26 cellular contexts compared by ENCODE assay signal in genomic region chr10:89815049-89815853, GRCh38.
A peak's percentile ranks its signal among the peaks of the same experiment; 100 is the strongest.
DNase-seq lines count a peak whose midpoint lies in the region; ATAC-seq, FAIRE-seq and TF ChIP-seq lines count a peak whose summit lies in the region.
"Had no signal": no experiment of that assay in that cellular context is flagged by ENCODE, and none has a peak within 500 bp of the region (broad histone marks: within the 10 kb centered on the region; RNA-seq: fewer than 3 reads in every experiment).

No MANE protein-coding gene starts in this region.

- H3K23ac ChIP-seq in trophoblast cell (ENCODE audit: low read length) = no peak overlapping the region

- TF ChIP-seq POLR2A in HepG2 (IDR thresholded peaks at IDR 0.05; ENCODE audit: insufficient read depth in 1 of 2, low read depth in 2 of 2, low read length in 2 of 2) (no peak), right lobe of liver (IDR thresholded peaks at IDR 0.05) (no peak), heart left ventricle (IDR thresholded peaks at IDR 0.05) (no peak), gastroesophageal sphincter (IDR thresholded peaks at IDR 0.05) (no peak)

- in situ Hi-C loops in HepG2 (cut with HindIII; ENCODE audit: extremely low pct_ligation_motif_present, low pct_unique_long_range_greater_than_20kb) = no loop called here

- peak overlapping the region; percentile 13 for H4K91ac ChIP-seq in trophoblast cell (ENCODE audit: low read depth, low read length)

- FAIRE-seq in HepG2 (lab: Jason Lieb, UNC) = peak; percentile 84
- FAIRE-seq: A549, GM12891, GM18507 had no signal

- H3K4me3 Mint-ChIP-seq in type B pancreatic cell = no peak overlapping the region
- H3K4me3 Mint-ChIP-seq: CD14-positive monocyte; CD4-positive, alpha-beta T cell; GM23338; H9 had no signal

- peaks cover 48% of the 10 kb centered on the region for H3K4me1 ChIP-seq in HepG2 (ENCODE audit: insufficient read depth, low read length)
- no peaks in the 10 kb centered on the region for H3K4me1 ChIP-seq in right lobe of liver
- H3K4me1 ChIP-seq in hepatocyte (ENCODE audit: insufficient read depth) = peaks cover 11% of the 10 kb centered on the region
- H3K4me1 ChIP-seq in trophoblast cell (ENCODE audit: control insufficient read depth in 1 of 2, insufficient read depth in 2 of 2, low read length in 2 of 2) = peaks cover 2 to 7% of the 10 kb centered on the region in 2 experiments
- H3K4me1 ChIP-seq in heart left ventricle = no peaks in the 10 kb centered on the region
- H3K4me1 ChIP-seq in gastroesophageal sphincter = no peaks in the 10 kb centered on the region
- H3K4me1 ChIP-seq: A549, BE2C had no signal

- no peak overlapping the region for H2BK5ac ChIP-seq in trophoblast cell (ENCODE audit: low read depth, low read length, poor library complexity)

- TF ChIP-seq EP300 in HepG2 (IDR thresholded peaks at IDR 0.05; ENCODE audit: low read depth in 2 of 2, low read length in 2 of 2) (no peak), HepG2 (CRISPR knock-in tag; IDR thresholded peaks at IDR 0.05; ENCODE audit: borderline replicate concordance) (no peak), gastroesophageal sphincter (IDR thresholded peaks at IDR 0.05) (no peak)

- H3K9me3 ChIP-seq in HepG2 (ENCODE audit: low read length) = peaks cover 19% of the 10 kb centered on the region
- no peaks in the 10 kb centered on the region for H3K9me3 ChIP-seq in right lobe of liver
- H3K9me3 ChIP-seq in hepatocyte (ENCODE audit: low read depth) = no peaks in the 10 kb centered on the region
- H3K9me3 ChIP-seq in trophoblast cell (ENCODE audit: insufficient read depth, low read depth, low read length) = peaks cover 7% of the 10 kb centered on the region
- no peaks in the 10 kb centered on the region for H3K9me3 ChIP-seq in heart left ventricle
- H3K9me3 ChIP-seq in gastroesophageal sphincter = no peaks in the 10 kb centered on the region
- H3K9me3 ChIP-seq: BE2C had no signal

- BruUV-seq in HepG2 (replicated peaks; lab: Mats Ljungman, UMichigan) = no TSS peak

- H3K79me2 ChIP-seq in HepG2 (ENCODE audit: insufficient read depth, low read length) = no peaks in the 10 kb centered on the region
- H3K79me2 ChIP-seq in hepatocyte = no peaks in the 10 kb centered on the region
- H3K79me2 ChIP-seq in trophoblast cell (ENCODE audit: control insufficient read depth, insufficient read depth, low read length, poor library complexity) = no peaks in the 10 kb centered on the region

- H4K20me1 ChIP-seq in HepG2 (ENCODE audit: insufficient read depth, low read length) = no peaks in the 10 kb centered on the region
- H4K20me1 ChIP-seq in hepatocyte (ENCODE audit: insufficient read depth, poor library complexity, severe bottlenecking) = no peaks in the 10 kb centered on the region
- H4K20me1 ChIP-seq: BLaER1 treated with 17β-estradiol and CSF1 and Interleukin-3, amounts not matched to agents 10 nM and 100 nM had no signal

- H3K9ac ChIP-seq in HepG2 (ENCODE audit: insufficient read depth, low read depth, low read length) (peak overlapping the region; percentile 35; the same call in 1 of the 2 replicates), trophoblast cell (ENCODE audit: low read length) (no peak overlapping the region)
- H3K9ac ChIP-seq: BLaER1 treated with 17β-estradiol and CSF1 and Interleukin-3, amounts not matched to agents 10 nM and 100 nM had no signal

- H3K79me1 ChIP-seq in trophoblast cell (ENCODE audit: low read length) = no peaks in the 10 kb centered on the region

- no peak overlapping the region for H2AFZ ChIP-seq in HepG2 (ENCODE audit: low read length)
- H2AFZ ChIP-seq in hepatocyte = no peak overlapping the region
- H2AFZ ChIP-seq in trophoblast cell (ENCODE audit: insufficient read depth, low read length, poor library complexity) = no peak overlapping the region
- H2AFZ ChIP-seq: GM23338 had no signal

- POLR2A ChIA-PET in HepG2 (lab: Yijun Ruan, JAX) = no interaction called here

- peak; percentile 39 for DNase-seq in HepG2 (ENCODE audit: low spot score)
- no peak for DNase-seq in right lobe of liver
- no peak for DNase-seq in hepatocyte (ENCODE audit: low spot score)
- no peak for DNase-seq in trophoblast cell
- no peak for DNase-seq in type B pancreatic cell (ENCODE audit: extremely low spot score, unreplicated experiment)
- no peak for DNase-seq in heart left ventricle
- DNase-seq in pons (ENCODE audit: low spot score) = no peak
- DNase-seq: 8988T; ACHN; AML-193; BE2C; Calu3; CD4-positive, alpha-beta T cell; CD8-positive, alpha-beta memory T cell; DMS53; DMS79 treated with DMSO at 0.1 percent for 48 hours; GF-D8; H9 had no signal

- no peak overlapping the region for H3K4ac ChIP-seq in trophoblast cell (ENCODE audit: low read depth, low read length)

- H3K27me3 Mint-ChIP-seq in type B pancreatic cell = no peaks in the 10 kb centered on the region

- TF ChIP-seq RAD21 in HepG2 (CRISPR knock-in tag; IDR thresholded peaks at IDR 0.05) = no peak

- H3K36me3 Mint-ChIP-seq in type B pancreatic cell = no peaks in the 10 kb centered on the region
- H3K36me3 Mint-ChIP-seq: CD14-positive monocyte had no signal

- H3K9me3 Mint-ChIP-seq in type B pancreatic cell = peaks cover 13% of the 10 kb centered on the region
- H3K9me3 Mint-ChIP-seq: CD4-positive, alpha-beta T cell had no signal

- H3K4me3 ChIP-seq in HepG2 (replicated peaks in 1 of 3; ENCODE audit: insufficient read depth in 1 of 3, low read depth in 2 of 3, low read length in 3 of 3) = peak overlapping the region in 2 of 3 experiments; percentile 25 to 49; a peak in 2 of 6 replicates
- H3K4me3 ChIP-seq in right lobe of liver = no peak overlapping the region
- no peak overlapping the region for H3K4me3 ChIP-seq in hepatocyte
- no peak overlapping the region for H3K4me3 ChIP-seq in trophoblast cell (ENCODE audit: low read depth, low read length)
- H3K4me3 ChIP-seq in heart left ventricle = no peak overlapping the region
- no peak overlapping the region for H3K4me3 ChIP-seq in gastroesophageal sphincter
- H3K4me3 ChIP-seq: A549; BLaER1 treated with 17β-estradiol and CSF1 and Interleukin-3, amounts not matched to agents 10 nM and 100 nM; GM23338 had no signal

- WGBS in HepG2 (ENCODE audit: low lambda C conversion rate) = 50% methylated on average over 5 of the region's 5 CpGs
- WGBS in right lobe of liver (ENCODE audit: insufficient coverage, low coverage, low lambda C conversion rate, missing lambda C conversion rate) = 81% methylated on average over 4 of the region's 5 CpGs
- WGBS in hepatocyte (ENCODE audit: low lambda C conversion rate, missing lambda C conversion rate) = 88% methylated on average over 5 of the region's 5 CpGs
- WGBS in trophoblast cell (ENCODE audit: extremely low coverage, insufficient coverage, insufficient read length) = no CpG with 5 or more reads among the region's 5 CpGs
- 76 to 93% (median 87%) methylated on average over 5 of the region's 5 CpGs for WGBS in heart left ventricle, 4 donors
- 100% methylated on average over 2 to 4 of the region's 5 CpGs for WGBS in gastroesophageal sphincter (ENCODE audit: low coverage in 1 of 2), 2 donors

- H4K12ac ChIP-seq in trophoblast cell (ENCODE audit: low read depth, low read length) = no peak overlapping the region

- peak overlapping the region; percentile 82 for H3K27ac ChIP-seq in HepG2 (ENCODE audit: extremely low read length, insufficient read depth, low read length)
- no peak overlapping the region for H3K27ac ChIP-seq in right lobe of liver
- no peak overlapping the region for H3K27ac ChIP-seq in hepatocyte
- peak overlapping the region; percentile 56 for H3K27ac ChIP-seq in trophoblast cell (ENCODE audit: low read depth, low read length)
- H3K27ac ChIP-seq in heart left ventricle = no peak overlapping the region
- H3K27ac ChIP-seq in gastroesophageal sphincter = no peak overlapping the region
- H3K27ac ChIP-seq: A549; BLaER1 treated with 17β-estradiol and CSF1 and Interleukin-3, amounts not matched to agents 10 nM and 100 nM had no signal

- no peak for TF ChIP-seq CTCF in HepG2 (CRISPR knock-in tag; IDR thresholded peaks at IDR 0.05)
- TF ChIP-seq CTCF in right lobe of liver (IDR thresholded peaks at IDR 0.05) = no peak
- TF ChIP-seq CTCF in hepatocyte (IDR thresholded peaks at IDR 0.05; ENCODE audit: poor library complexity) = no peak
- TF ChIP-seq CTCF in type B pancreatic cell (conservative IDR thresholded peaks at IDR 0.05) = no peak
- no peak for TF ChIP-seq CTCF in heart left ventricle (IDR thresholded peaks at IDR 0.05)
- TF ChIP-seq CTCF in gastroesophageal sphincter (IDR thresholded peaks at IDR 0.05) = no peak

- peak overlapping the region; percentile 71 for H3K27ac Mint-ChIP-seq in type B pancreatic cell
- H3K27ac Mint-ChIP-seq: CD14-positive monocyte; CD4-positive, alpha-beta T cell; CD8-positive, alpha-beta memory T cell; GM23338; H9 had no signal

- intact Hi-C loops in HepG2 (cut with micrococcal nuclease; ENCODE audit: unreplicated experiment) = no loop called here
- intact Hi-C loops in right lobe of liver (cut with DNase I) = no loop called here
- intact Hi-C loops in heart left ventricle (cut with DNase I) = no loop called here

- H3K36me3 ChIP-seq in HepG2 (replicated peaks in 1 of 2; ENCODE audit: control insufficient read depth in 1 of 2, insufficient read depth in 2 of 2, low read length in 2 of 2) (no peaks in the 10 kb centered on the region), right lobe of liver (no peaks in the 10 kb centered on the region), hepatocyte (replicated peaks; ENCODE audit: insufficient read depth, low read depth) (no peaks in the 10 kb centered on the region), trophoblast cell (ENCODE audit: control insufficient read depth in 1 of 2, insufficient read depth in 2 of 2, low read length in 2 of 2) (no peaks in the 10 kb centered on the region), heart left ventricle (no peaks in the 10 kb centered on the region), gastroesophageal sphincter (no peaks in the 10 kb centered on the region)
- H3K36me3 ChIP-seq: BE2C had no signal

- no peak overlapping the region for H2BK12ac ChIP-seq in trophoblast cell (ENCODE audit: low read length)

- ATAC-seq in HepG2 = peak; percentile 71
- no peak for ATAC-seq in right lobe of liver
- ATAC-seq in heart left ventricle = no peak
- ATAC-seq in gastroesophageal sphincter = no peak
- ATAC-seq: GM23338, HCT116 had no signal

- no peak overlapping the region for H3K14ac ChIP-seq in trophoblast cell (ENCODE audit: low read length)

- H4K8ac ChIP-seq in trophoblast cell (ENCODE audit: low read depth, low read length) = no peak overlapping the region

- H2BK120ac ChIP-seq in trophoblast cell (ENCODE audit: insufficient read depth, low read length, poor library complexity) = no peak overlapping the region

- no peaks in the 10 kb centered on the region for H3K27me3 ChIP-seq in HepG2 (ENCODE audit: control insufficient read depth in 1 of 2, insufficient read depth in 2 of 2, low read length in 2 of 2)
- no peaks in the 10 kb centered on the region for H3K27me3 ChIP-seq in right lobe of liver
- no peaks in the 10 kb centered on the region for H3K27me3 ChIP-seq in hepatocyte
- H3K27me3 ChIP-seq in trophoblast cell (ENCODE audit: insufficient read depth, low read length) = no peaks in the 10 kb centered on the region
- H3K27me3 ChIP-seq in heart left ventricle = no peaks in the 10 kb centered on the region
- no peaks in the 10 kb centered on the region for H3K27me3 ChIP-seq in gastroesophageal sphincter
- H3K27me3 ChIP-seq: BE2C; BLaER1 treated with 17β-estradiol and CSF1 and Interleukin-3, amounts not matched to agents 10 nM and 100 nM had no signal

- no peak overlapping the region for H2AK5ac ChIP-seq in trophoblast cell (ENCODE audit: low read length)

- no peaks in the 10 kb centered on the region for H3K9me2 ChIP-seq in hepatocyte (replicated peaks; ENCODE audit: insufficient read depth)

- H3K4me1 Mint-ChIP-seq in type B pancreatic cell (ENCODE audit: unreplicated experiment) = peaks cover 3% of the 10 kb centered on the region
- H3K4me1 Mint-ChIP-seq: CD8-positive, alpha-beta memory T cell; GM23338 had no signal

- no peak overlapping the region for H3K18ac ChIP-seq in trophoblast cell (ENCODE audit: low read length)

- CTCF ChIA-PET in HepG2 (lab: Yijun Ruan, JAX; ENCODE audit: low intra/inter-chr PET ratio, low total read pairs) = no interaction called here

- H3K4me2 ChIP-seq in HepG2 (ENCODE audit: low read depth, low read length) = peak overlapping the region; percentile 68
- peak overlapping the region; percentile 17 for H3K4me2 ChIP-seq in hepatocyte
- H3K4me2 ChIP-seq in trophoblast cell (ENCODE audit: low read length) = no peak overlapping the region
- H3K4me2 ChIP-seq: A549; BLaER1 treated with 17β-estradiol and CSF1 and Interleukin-3, amounts not matched to agents 10 nM and 100 nM; GM23338 had no signal

Comparison
In these comparisons a context has a peak if more than half of its experiments do, and no peak if none do; other contexts are left out.
1. H3K27ac ChIP-seq: peak in HepG2 (single experiment) and trophoblast cell (single experiment); none in right lobe of liver (0 of 3), hepatocyte (single experiment), heart left ventricle (0 of 12) and gastroesophageal sphincter (0 of 4).
2. H3K4me3 ChIP-seq: peak in HepG2 (2 of 3); none in right lobe of liver (0 of 3), hepatocyte (single experiment), trophoblast cell (single experiment), heart left ventricle (0 of 12) and gastroesophageal sphincter (0 of 2).